Comparison of ENCODE assay signal across 22 cellular contexts in genomic region chr16:66432429-66432828, GRCh38. TPM values are rescaled to one million over a fixed set of nuclear protein-coding genes. Genes with fewer than 3 reads are reported as not detected.
"Had no signal": no experiment of that assay in that cellular context is flagged by ENCODE, and none has a peak within 500 bp of the region (broad histone marks: within the 10 kb centered on the region; RNA-seq: fewer than 3 reads in every experiment).

No MANE protein-coding gene starts in this region.

- H3K9me3 ChIP-seq: gastrocnemius medialis, heart right ventricle, lower lobe of right lung, ovary, suprapubic skin, thyroid gland, upper lobe of left lung, uterus had no signal

- H3K27me3 ChIP-seq: ovary, thyroid gland, uterus had no signal

- FAIRE-seq: islet of Langerhans had no signal

- DNase-seq: effector memory CD4-positive, alpha-beta T cell; gastrocnemius medialis; heart right ventricle; hypothalamus; kidney glomerular epithelial cell; lower lobe of right lung; midbrain; nucleus accumbens; ovary; right cardiac atrium; stimulated activated CD4-positive, alpha-beta T cell treated with anti-CD3 and anti-CD28 coated beads, Interleukin-4, amount 100 ng/mL, for 1 hour; stimulated activated CD8-positive, alpha-beta memory T cell treated with anti-CD3 and anti-CD28 coated beads, Interleukin-4, amount 100 ng/mL, for 48 hours; stimulated activated naive CD8-positive, alpha-beta T cell treated with anti-CD3 and anti-CD28 coated beads, Interleukin-15, Interleukin-2, amounts not matched to agents 100 U/mL and 50 U/mL, for 24 hours; thyroid gland; upper lobe of left lung; uterus had no signal

- H3K4me3 ChIP-seq: esophagus muscularis mucosa, gastrocnemius medialis, heart right ventricle, lower lobe of right lung, neural progenitor cell, ovary, suprapubic skin, thyroid gland, upper lobe of left lung, uterus had no signal

- H3K4me1 ChIP-seq: uterus had no signal

- H3K27ac ChIP-seq: epithelial cell of prostate, esophagus muscularis mucosa, gastrocnemius medialis, lower lobe of right lung, neural progenitor cell, ovary, suprapubic skin, thyroid gland, upper lobe of left lung, uterus had no signal

- H3K36me3 ChIP-seq: esophagus muscularis mucosa, gastrocnemius medialis, heart right ventricle, lower lobe of right lung, neural progenitor cell, ovary, suprapubic skin, thyroid gland, upper lobe of left lung, uterus had no signal

RNA-seq across cellular contexts. Expression of gene BEAN1, which starts 5.3 kb away (rescaled TPM):
- total RNA-seq: gastrocnemius medialis; natural killer cell treated with Interleukin-12 subunit alpha and Interleukin-12 subunit beta and Interleukin-15 and Interleukin-18, amount 100 ng/mL, for 72 hours had no signal
